Comparison of ENCODE assay signal across 16 cellular contexts in the genomic region with DNA sequence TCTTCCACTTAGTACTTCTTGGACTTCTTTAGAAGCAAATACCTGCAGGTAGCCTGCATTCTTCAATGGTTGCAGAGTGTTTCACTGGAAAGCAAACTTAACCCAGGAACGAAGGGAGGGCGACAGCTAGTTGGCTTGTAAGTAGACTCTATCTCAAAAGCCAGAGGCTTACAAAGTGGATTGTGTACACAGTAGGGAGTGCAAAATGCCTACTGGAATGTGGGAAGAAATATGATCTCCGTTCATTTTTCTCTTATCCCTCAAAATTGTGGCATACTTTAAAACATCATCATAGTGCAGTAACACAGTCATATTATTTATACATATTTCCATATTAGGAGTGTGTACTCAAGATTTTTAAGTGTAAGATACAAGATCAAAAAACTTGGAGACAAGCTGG.
DNase-seq lines count a peak whose midpoint lies in the region; ATAC-seq and TF ChIP-seq lines count a peak whose summit lies in the region.
"Had no signal": no experiment of that assay in that cellular context is flagged by ENCODE, and none has a peak within 500 bp of the region (broad histone marks: within the 10 kb centered on the region; RNA-seq: fewer than 3 reads in every experiment).

No MANE protein-coding gene starts in this region.

- H3K27ac ChIP-seq in A673 (ENCODE audit: low read depth, low read length, poor library complexity, severe bottlenecking), result no peak overlapping the region

- ATAC-seq in HG03175 (IDR thresholded peaks at IDR 0.05; ENCODE audit: unreplicated experiment), result no peak
- ATAC-seq: CD8-positive, alpha-beta T cell; HCT116 had no signal

- no peaks in the 10 kb centered on the region for H3K36me3 ChIP-seq in A673 (ENCODE audit: insufficient read depth, low read length, poor library complexity, severe bottlenecking)

- H3K4me3 ChIP-seq in choroid plexus epithelial cell (ENCODE audit: low read depth, low read length) (no peak overlapping the region), A673 (ENCODE audit: low read depth, low read length, poor library complexity, severe bottlenecking) (no peak overlapping the region)
- H3K4me3 ChIP-seq: GM23338 had no signal

- TF ChIP-seq CTCF in choroid plexus epithelial cell (conservative IDR thresholded peaks at IDR 0.05; ENCODE audit: low read depth, low read length) (no peak), A673 (conservative IDR thresholded peaks at IDR 0.05; ENCODE audit: low read depth, low read length) (no peak)

- intact Hi-C loops in A673 (cut with micrococcal nuclease; ENCODE audit: unreplicated experiment), result no loop called here

- POLR2A ChIA-PET in A673 (lab: Charles Lee; ENCODE audit: low non-redundant PET), result no interaction called here

- CTCF ChIA-PET in A673 (lab: Charles Lee), result interaction anchor here (0.7 kb wide), 1 partner anchor 375 kb away, joined by 4 read pairs; no protein-coding TSS in a partner anchor

- no TSS peak for BruUV-seq in A673 (replicated peaks; lab: Mats Ljungman, UMichigan)

- no peaks in the 10 kb centered on the region for H3K4me1 ChIP-seq in A673 (ENCODE audit: insufficient read depth, low read length, poor library complexity, severe bottlenecking)

- H3K27me3 ChIP-seq in A673 (replicated peaks; ENCODE audit: insufficient read depth, low read depth, low read length, poor library complexity), result no peaks in the 10 kb centered on the region

- DNase-seq in HCEC 1CT (peak; percentile 52), NCI-H226 (peak; percentile 54), choroid plexus epithelial cell (ENCODE audit: low read depth) (peak; percentile 17), stromal cell of bone marrow (ENCODE audit: low read depth) (peak; percentile 0), EL (no peak), dedifferentiated amniotic fluid mesenchymal stem cell (ENCODE audit: extremely low spot score) (no peak), A673 (ENCODE audit: low spot score) (no peak)
- DNase-seq: AML-193; Calu3; CD8-positive, alpha-beta T cell; DND-41; HFFc6; KG1 had no signal

- H3K9me3 ChIP-seq in A673 (ENCODE audit: low read depth, low read length, poor library complexity, severe bottlenecking), result peaks cover 6% of the 10 kb centered on the region

Comparison
In these comparisons a context has a peak if more than half of its experiments do, and no peak if none do; other contexts are left out.
1. DNase-seq: peak in HCEC 1CT (single experiment), NCI-H226 (single experiment), choroid plexus epithelial cell (single experiment) and stromal cell of bone marrow (single experiment); none in EL (single experiment), dedifferentiated amniotic fluid mesenchymal stem cell (single experiment) and A673 (single experiment).